Comparison of ENCODE assay signal across 13 cellular contexts in the genomic region with DNA sequence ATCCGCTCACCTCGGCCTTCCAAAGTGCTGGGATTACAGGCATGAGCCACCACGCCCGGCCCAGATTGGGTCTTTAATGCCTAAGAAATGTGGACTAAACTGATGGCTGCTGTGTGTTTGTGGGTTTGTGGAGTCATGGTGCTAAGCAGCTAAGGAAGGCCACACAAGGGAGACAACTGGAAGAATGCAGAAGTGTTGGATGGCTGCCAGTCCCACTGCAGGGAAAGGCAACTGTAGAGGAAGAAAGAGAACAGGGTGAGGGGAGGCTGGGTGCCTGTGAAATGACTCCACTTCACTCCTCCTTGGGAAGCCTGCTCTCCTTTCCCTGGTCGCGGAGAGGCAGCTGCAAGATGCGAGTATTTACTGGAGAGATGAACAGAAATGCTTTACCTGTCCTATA. TPM values are rescaled to one million over a fixed set of nuclear protein-coding genes. Genes with fewer than 3 reads are reported as not detected.
DNase-seq lines count a peak whose midpoint lies in the region; ATAC-seq and TF ChIP-seq lines count a peak whose summit lies in the region.
"Had no signal": no experiment of that assay in that cellular context is flagged by ENCODE, and none has a peak within 500 bp of the region (broad histone marks: within the 10 kb centered on the region; RNA-seq: fewer than 3 reads in every experiment).

No MANE protein-coding gene starts in this region.

- H3K4me1 Mint-ChIP-seq in stimulated activated memory B cell treated with anti-CD40 and anti-IgM and Interleukin-4, amounts not matched to agents 10 μg/mL and 1 μg/mL and 100 μg/mL, for 72 hours = no peaks in the 10 kb centered on the region

- CTCF ChIA-PET in PC-9 (lab: Charles Lee) = no interaction called here

- WGBS in trophoblast cell (ENCODE audit: extremely low coverage, insufficient coverage, insufficient read length) = no CpG with 5 or more reads among the region's 7 CpGs
- no CpG with 5 or more reads among the region's 7 CpGs for WGBS in neuronal stem cell (ENCODE audit: extremely low coverage in 2 of 2, insufficient read length in 2 of 2, insufficient replicate concordance in 1 of 2), 2 donors

- no peaks in the 10 kb centered on the region for H3K9me3 ChIP-seq in PC-9 (ENCODE audit: insufficient read depth, low read depth)
- H3K9me3 ChIP-seq in fibroblast of lung (ENCODE audit: control insufficient read depth, insufficient read depth, low read depth, low read length) = no peaks in the 10 kb centered on the region
- no peaks in the 10 kb centered on the region for H3K9me3 ChIP-seq in trophoblast cell (ENCODE audit: insufficient read depth, low read depth, low read length)
- no peaks in the 10 kb centered on the region for H3K9me3 ChIP-seq in neuronal stem cell (replicated peaks in 1 of 2; ENCODE audit: control insufficient read depth in 2 of 2, insufficient read depth in 1 of 2, low read depth in 1 of 2, low read length in 2 of 2)
- H3K9me3 ChIP-seq: upper lobe of left lung had no signal

- no peaks in the 10 kb centered on the region for H3K9me3 Mint-ChIP-seq in stimulated activated memory B cell treated with anti-CD40 and anti-IgM and Interleukin-4, amounts not matched to agents 10 μg/mL and 1 μg/mL and 100 μg/mL, for 72 hours
- H3K9me3 Mint-ChIP-seq: GM23338 had no signal

- no peak overlapping the region for H2AFZ ChIP-seq in PC-9
- no peak overlapping the region for H2AFZ ChIP-seq in fibroblast of lung (ENCODE audit: low read length)
- no peak overlapping the region for H2AFZ ChIP-seq in trophoblast cell (ENCODE audit: insufficient read depth, low read length, poor library complexity)
- H2AFZ ChIP-seq in neuronal stem cell (ENCODE audit: low read length) = no peak overlapping the region
- H2AFZ ChIP-seq: GM23338 had no signal

- BruUV-seq in PC-9 (replicated peaks; lab: Mats Ljungman, UMichigan) = no TSS peak

- no peak overlapping the region for H3K14ac ChIP-seq in trophoblast cell (ENCODE audit: low read length)
- no peak overlapping the region for H3K14ac ChIP-seq in neuronal stem cell (ENCODE audit: low read length)

- H3K27me3 ChIP-seq in PC-9 (ENCODE audit: insufficient read depth, low read depth) (no peaks in the 10 kb centered on the region), fibroblast of lung (ENCODE audit: control insufficient read depth, insufficient read depth, low read length) (no peaks in the 10 kb centered on the region), trophoblast cell (ENCODE audit: insufficient read depth, low read length) (no peaks in the 10 kb centered on the region), neuronal stem cell (ENCODE audit: control insufficient read depth in 3 of 3, insufficient read depth in 3 of 3, low read depth in 1 of 3, low read length in 3 of 3) (peaks cover 0 to 4% (median 0%) of the 10 kb centered on the region in 3 experiments)
- H3K27me3 ChIP-seq: upper lobe of left lung had no signal

- H2BK5ac ChIP-seq in trophoblast cell (ENCODE audit: low read depth, low read length, poor library complexity) = no peak overlapping the region
- H2BK5ac ChIP-seq in neuronal stem cell (ENCODE audit: low read length) = no peak overlapping the region

- peaks cover 29% of the 10 kb centered on the region for H3F3A ChIP-seq in PC-9 (ENCODE audit: insufficient read depth, low read depth)

- no peak overlapping the region for H3K18ac ChIP-seq in trophoblast cell (ENCODE audit: low read length)
- no peak overlapping the region for H3K18ac ChIP-seq in neuronal stem cell (ENCODE audit: low read length)

- H3K79me1 ChIP-seq in trophoblast cell (ENCODE audit: low read length) = peaks cover 6% of the 10 kb centered on the region
- no peaks in the 10 kb centered on the region for H3K79me1 ChIP-seq in neuronal stem cell (ENCODE audit: low read depth, low read length)

- H4K91ac ChIP-seq in trophoblast cell (ENCODE audit: low read depth, low read length) = no peak overlapping the region
- no peak overlapping the region for H4K91ac ChIP-seq in neuronal stem cell (ENCODE audit: low read depth, low read length, poor library complexity)

- H3K79me2 ChIP-seq in PC-9 (ENCODE audit: low read depth) = no peaks in the 10 kb centered on the region
- no peaks in the 10 kb centered on the region for H3K79me2 ChIP-seq in fibroblast of lung (ENCODE audit: control insufficient read depth, insufficient read depth, low read length)
- no peaks in the 10 kb centered on the region for H3K79me2 ChIP-seq in trophoblast cell (ENCODE audit: control insufficient read depth, insufficient read depth, low read length, poor library complexity)

- H3K36me3 ChIP-seq in PC-9 (ENCODE audit: low read depth) (no peaks in the 10 kb centered on the region), fibroblast of lung (ENCODE audit: control insufficient read depth, insufficient read depth, low read length) (no peaks in the 10 kb centered on the region), trophoblast cell (ENCODE audit: control insufficient read depth in 1 of 2, insufficient read depth in 2 of 2, low read length in 2 of 2) (no peaks in the 10 kb centered on the region), neuronal stem cell (replicated peaks in 1 of 2; ENCODE audit: control insufficient read depth in 2 of 2, insufficient read depth in 2 of 2, low read length in 2 of 2) (no peaks in the 10 kb centered on the region)
- H3K36me3 ChIP-seq: upper lobe of left lung had no signal

- H4K20me1 ChIP-seq in PC-9 (ENCODE audit: insufficient read depth) = no peaks in the 10 kb centered on the region
- H4K20me1 ChIP-seq in fibroblast of lung (ENCODE audit: control insufficient read depth, extremely low read depth, insufficient read depth, low read length) = no peaks in the 10 kb centered on the region

- POLR2A ChIA-PET in PC-9 (lab: Charles Lee; ENCODE audit: unreplicated experiment) = no interaction called here

- H2BK15ac ChIP-seq in neuronal stem cell (ENCODE audit: low read length) = no peak overlapping the region

- no peaks in the 10 kb centered on the region for H3K9me2 ChIP-seq in PC-9 (ENCODE audit: insufficient read depth)

- H3K4me3 Mint-ChIP-seq in stimulated activated memory B cell treated with anti-CD40 and anti-IgM and Interleukin-4, amounts not matched to agents 10 μg/mL and 1 μg/mL and 100 μg/mL, for 72 hours = no peak overlapping the region
- H3K4me3 Mint-ChIP-seq: GM23338 had no signal

- H3K27ac ChIP-seq in PC-9 = peak overlapping the region; percentile 75; the same call in 1 of the 2 replicates
- no peak overlapping the region for H3K27ac ChIP-seq in fibroblast of lung (ENCODE audit: insufficient read depth, low read length)
- H3K27ac ChIP-seq in trophoblast cell (ENCODE audit: low read depth, low read length) = no peak overlapping the region
- no peak overlapping the region for H3K27ac ChIP-seq in neuronal stem cell (replicated peaks; ENCODE audit: low read length)
- H3K27ac ChIP-seq: upper lobe of left lung had no signal

- H3K4ac ChIP-seq in trophoblast cell (ENCODE audit: low read depth, low read length) (no peak overlapping the region), neuronal stem cell (ENCODE audit: low read length) (no peak overlapping the region)

- H2AK5ac ChIP-seq in trophoblast cell (ENCODE audit: low read length) (no peak overlapping the region), neuronal stem cell (ENCODE audit: low read depth, low read length) (no peak overlapping the region)

- H3K4me3 ChIP-seq in PC-9 (no peak overlapping the region), fibroblast of lung (replicated peaks in 1 of 4; ENCODE audit: control extremely low read depth in 1 of 4, insufficient read depth in 1 of 4, low read depth in 3 of 4, low read length in 4 of 4) (no peak overlapping the region), trophoblast cell (ENCODE audit: low read depth, low read length) (no peak overlapping the region), neuronal stem cell (ENCODE audit: low read length in 2 of 2) (no peak overlapping the region)
- H3K4me3 ChIP-seq: GM23338, upper lobe of left lung had no signal

- H3K27me3 Mint-ChIP-seq in stimulated activated memory B cell treated with anti-CD40 and anti-IgM and Interleukin-4, amounts not matched to agents 10 μg/mL and 1 μg/mL and 100 μg/mL, for 72 hours = peaks cover 9% of the 10 kb centered on the region

- no peak overlapping the region for H3K23ac ChIP-seq in trophoblast cell (ENCODE audit: low read length)
- H3K23ac ChIP-seq in neuronal stem cell (ENCODE audit: low read depth, low read length, poor library complexity) = no peak overlapping the region

- DNase-seq in GDM1 (lab: John Stamatoyannopoulos, UW) = peak; percentile 64
- DNase-seq in PC-9 = peak in 1 of 2 experiments; percentile 57
- DNase-seq in fibroblast of lung (ENCODE audit: low read depth in 2 of 2) = peak; percentile 60 to 91
- no peak for DNase-seq in trophoblast cell
- DNase-seq in neuronal stem cell (ENCODE audit: low spot score) = no peak
- DNase-seq in mesenteric fat pad (ENCODE audit: low spot score) = no peak
- DNase-seq in DMS114 treated with DMSO at 0.1 percent for 48 hours (lab: John Stamatoyannopoulos, UW; ENCODE audit: unreplicated experiment) = no peak
- DNase-seq: caudate nucleus, NCI-H2081, T-helper 2 cell had no signal

- ATAC-seq in stimulated activated memory B cell treated with anti-CD40 and anti-IgM and Interleukin-4, amounts not matched to agents 10 μg/mL and 1 μg/mL and 100 μg/mL, for 72 hours = no peak
- ATAC-seq: GM23338 had no signal

- intact Hi-C loops in PC-9 (cut with micrococcal nuclease; ENCODE audit: unreplicated experiment) = loop anchor here (2.0 kb wide), 1 partner anchor 24 kb away; a partner anchor contains a TSS

- no peak overlapping the region for H3K9ac ChIP-seq in fibroblast of lung (ENCODE audit: insufficient read depth, low read length)
- no peak overlapping the region for H3K9ac ChIP-seq in trophoblast cell (ENCODE audit: low read length)
- no peak overlapping the region for H3K9ac ChIP-seq in neuronal stem cell (ENCODE audit: low read depth, low read length, poor library complexity)

- TF ChIP-seq CTCF in PC-9 (conservative IDR thresholded peaks at IDR 0.05) = no peak
- no peak for TF ChIP-seq CTCF in fibroblast of lung (conservative IDR thresholded peaks at IDR 0.05 in 1 of 2, IDR thresholded peaks at IDR 0.05 in 1 of 2; ENCODE audit: low read depth in 1 of 2, low read length in 2 of 2)

- H3K4me1 ChIP-seq in PC-9 (replicated peaks; ENCODE audit: insufficient read depth) (peaks cover 55% of the 10 kb centered on the region), fibroblast of lung (ENCODE audit: control insufficient read depth, extremely low read depth, insufficient read depth, low read length) (peaks cover 14% of the 10 kb centered on the region), trophoblast cell (ENCODE audit: control insufficient read depth in 1 of 2, insufficient read depth in 2 of 2, low read length in 2 of 2) (peaks cover 2 to 6% of the 10 kb centered on the region in 2 experiments), neuronal stem cell (ENCODE audit: control insufficient read depth in 2 of 2, insufficient read depth in 1 of 2, low read depth in 1 of 2, low read length in 2 of 2) (no peaks in the 10 kb centered on the region)

- peak overlapping the region; percentile 73; the same call in 1 of the 2 replicates for H3K4me2 ChIP-seq in PC-9
- no peak overlapping the region for H3K4me2 ChIP-seq in fibroblast of lung (ENCODE audit: extremely low read depth, insufficient read depth, low read length)
- no peak overlapping the region for H3K4me2 ChIP-seq in trophoblast cell (ENCODE audit: low read length)
- no peak overlapping the region for H3K4me2 ChIP-seq in neuronal stem cell (ENCODE audit: insufficient read depth, low read length, poor library complexity, severe bottlenecking)
- H3K4me2 ChIP-seq: GM23338 had no signal

- no peaks in the 10 kb centered on the region for H3K36me3 Mint-ChIP-seq in stimulated activated memory B cell treated with anti-CD40 and anti-IgM and Interleukin-4, amounts not matched to agents 10 μg/mL and 1 μg/mL and 100 μg/mL, for 72 hours

- no peak overlapping the region for H3K27ac Mint-ChIP-seq in stimulated activated memory B cell treated with anti-CD40 and anti-IgM and Interleukin-4, amounts not matched to agents 10 μg/mL and 1 μg/mL and 100 μg/mL, for 72 hours
- H3K27ac Mint-ChIP-seq: GM23338 had no signal

- H4K8ac ChIP-seq in trophoblast cell (ENCODE audit: low read depth, low read length) (peak overlapping the region; percentile 2), neuronal stem cell (ENCODE audit: low read depth, low read length) (no peak overlapping the region)

- H2BK120ac ChIP-seq in trophoblast cell (ENCODE audit: insufficient read depth, low read length, poor library complexity) = no peak overlapping the region
- H2BK120ac ChIP-seq in neuronal stem cell (ENCODE audit: low read depth, low read length) = no peak overlapping the region

- H4K12ac ChIP-seq in trophoblast cell (ENCODE audit: low read depth, low read length) = no peak overlapping the region

- H2BK12ac ChIP-seq in trophoblast cell (ENCODE audit: low read length) (no peak overlapping the region), neuronal stem cell (ENCODE audit: low read length) (no peak overlapping the region)

RNA-seq across cellular contexts. Expression of a gene that starts 23.5 kb away (rescaled TPM):
- 18.6 and 22.8 TPM in 2 replicates for total RNA-seq in PC-9 (2021)
- 50.6 and 59.1 TPM in 2 replicates for total RNA-seq in fibroblast of lung
- polyA plus RNA-seq in fibroblast of lung = 17.4 and 21.4 TPM in 2 replicates
- 12.9 and 14.5 TPM in 2 replicates for polyA plus RNA-seq in fibroblast of lung (2012)
- polyA minus RNA-seq in fibroblast of lung (ENCODE audit: low replicate concordance) = 11.9 and 24.3 TPM in 2 replicates
- polyA plus RNA-seq in trophoblast cell (2013) = 76.1 and 80.1 TPM in 2 replicates
- polyA plus RNA-seq in neuronal stem cell (2013, experiment 1 of 2) = 24.0 TPM
- polyA plus RNA-seq in neuronal stem cell (2013, experiment 2 of 2) = 25.7 TPM
- 27.6 TPM for total RNA-seq in mesenteric fat pad

Comparison
In these comparisons a context has a peak if more than half of its experiments do, and no peak if none do; other contexts are left out.
1. DNase-seq: peak in GDM1 (single experiment) and fibroblast of lung (2 of 2); none in trophoblast cell (0 of 2), neuronal stem cell (single experiment), mesenteric fat pad (single experiment) and DMS114 treated with DMSO at 0.1 percent for 48 hours (single experiment).